In genomic region chr19:47610902-47611301, GRCh38 we compare ENCODE assay signal across 8 cellular contexts. TPM values are rescaled to one million over a fixed set of nuclear protein-coding genes. Genes with fewer than 3 reads are reported as not detected.
A peak's percentile ranks its signal among the peaks of the same experiment; 100 is the strongest.
DNase-seq lines count a peak whose midpoint lies in the region; TF ChIP-seq lines count a peak whose summit lies in the region.

No MANE protein-coding gene starts in this region.

- H3K27ac Mint-ChIP-seq in nephron progenitor cell = no peak overlapping the region

- H2AFZ ChIP-seq in MM.1S (ENCODE audit: low read length) = no peak overlapping the region

- H3K36me3 Mint-ChIP-seq in nephron progenitor cell (ENCODE audit: low read depth) = peaks cover 15% of the 10 kb centered on the region

- H3K4me2 ChIP-seq in MM.1S (ENCODE audit: low read depth, low read length) = peak overlapping the region; percentile 96

- H3K9me3 ChIP-seq in MM.1S (replicated peaks; ENCODE audit: insufficient read depth, low read length) = no peaks in the 10 kb centered on the region

- TF ChIP-seq CTCF in AG10803 (conservative IDR thresholded peaks at IDR 0.05; ENCODE audit: low read length) (no peak), MM.1S (IDR thresholded peaks at IDR 0.05; ENCODE audit: low read length) (no peak), dorsolateral prefrontal cortex (IDR thresholded peaks at IDR 0.05 in 54 of 56, conservative IDR thresholded peaks at IDR 0.05 in 2 of 56; ENCODE audit: low read depth in 1 of 56, partially characterized antibody in 56 of 56) (no peak), nephron progenitor cell (IDR thresholded peaks at IDR 0.05) (no peak)

- no peaks in the 10 kb centered on the region for H3K4me1 ChIP-seq in MM.1S (ENCODE audit: low read length)

- no peaks in the 10 kb centered on the region for H3K9me3 Mint-ChIP-seq in nephron progenitor cell

- no peak overlapping the region; the same call in 1 of the 2 replicates for H3K9ac ChIP-seq in MM.1S (ENCODE audit: low read length)

- no peaks in the 10 kb centered on the region for H3K27me3 ChIP-seq in MM.1S (replicated peaks; ENCODE audit: insufficient read depth, low read length)
- H3K27me3 ChIP-seq in dorsolateral prefrontal cortex = no peaks in the 10 kb centered on the region

- intact Hi-C loops in dorsolateral prefrontal cortex (cut with DNase I) = no loop called here

- H3K4me3 Mint-ChIP-seq in nephron progenitor cell = peak overlapping the region; percentile 78

- H3K27me3 Mint-ChIP-seq in nephron progenitor cell (ENCODE audit: low read depth, poor library complexity) = no peaks in the 10 kb centered on the region

- DNase-seq in AG10803 (ENCODE audit: low read depth) (no peak), MM.1S (no peak), dorsolateral prefrontal cortex (no peak), nephron progenitor cell (no peak), NCI-H146 (lab: John Stamatoyannopoulos, UW) (no peak), RPMI8226 (no peak), HuH-7.5 (ENCODE audit: low spot score) (no peak), NCI-H510A treated with DMSO at 0.1 percent for 48 hours (lab: John Stamatoyannopoulos, UW) (no peak)

- H3K27ac ChIP-seq in MM.1S (ENCODE audit: low read length) = no peak overlapping the region
- peak overlapping the region in 54 of 59 donors; percentile 4 to 99 (median 95) for H3K27ac ChIP-seq in dorsolateral prefrontal cortex

- no peaks in the 10 kb centered on the region for H3K36me3 ChIP-seq in MM.1S (replicated peaks; ENCODE audit: insufficient read depth, low read length)

- peaks cover 16% of the 10 kb centered on the region for H3F3A ChIP-seq in MM.1S (ENCODE audit: insufficient read depth, low read length)

- H3K9me2 ChIP-seq in MM.1S (replicated peaks; ENCODE audit: insufficient read depth, low read length) = no peaks in the 10 kb centered on the region

- no peaks in the 10 kb centered on the region; the same call in 1 of the 2 replicates for H4K20me1 ChIP-seq in MM.1S (ENCODE audit: insufficient read depth, low read length)

- H3K4me3 ChIP-seq in AG10803 (ENCODE audit: low read length) (peak overlapping the region; percentile 73), MM.1S (ENCODE audit: low read length) (no peak overlapping the region; the same call in 1 of the 2 replicates), dorsolateral prefrontal cortex (peak overlapping the region in 58 of 59 donors; percentile 19 to 100 (median 96))

- H3K79me2 ChIP-seq in MM.1S (ENCODE audit: low read length) = peaks cover 69% of the 10 kb centered on the region

- peaks cover 37% of the 10 kb centered on the region for H3K4me1 Mint-ChIP-seq in nephron progenitor cell

RNA-seq across cellular contexts. Expression of gene BICRA, which starts 2.0 kb away (rescaled TPM):
- total RNA-seq in dorsolateral prefrontal cortex = 10 to 100 TPM; 14.1 to 34.9 (median 22.9) TPM

RNA-seq across cellular contexts. Expression of gene ZNF541, which starts 38.0 kb away (rescaled TPM):
- total RNA-seq in dorsolateral prefrontal cortex = 1 to 10 TPM in 85 of 120 experiments, under 1 TPM in 35; 0.50 to 4.5 (median 1.3) TPM
